ENCODE assay signal across 8 cellular contexts in the genomic region with DNA sequence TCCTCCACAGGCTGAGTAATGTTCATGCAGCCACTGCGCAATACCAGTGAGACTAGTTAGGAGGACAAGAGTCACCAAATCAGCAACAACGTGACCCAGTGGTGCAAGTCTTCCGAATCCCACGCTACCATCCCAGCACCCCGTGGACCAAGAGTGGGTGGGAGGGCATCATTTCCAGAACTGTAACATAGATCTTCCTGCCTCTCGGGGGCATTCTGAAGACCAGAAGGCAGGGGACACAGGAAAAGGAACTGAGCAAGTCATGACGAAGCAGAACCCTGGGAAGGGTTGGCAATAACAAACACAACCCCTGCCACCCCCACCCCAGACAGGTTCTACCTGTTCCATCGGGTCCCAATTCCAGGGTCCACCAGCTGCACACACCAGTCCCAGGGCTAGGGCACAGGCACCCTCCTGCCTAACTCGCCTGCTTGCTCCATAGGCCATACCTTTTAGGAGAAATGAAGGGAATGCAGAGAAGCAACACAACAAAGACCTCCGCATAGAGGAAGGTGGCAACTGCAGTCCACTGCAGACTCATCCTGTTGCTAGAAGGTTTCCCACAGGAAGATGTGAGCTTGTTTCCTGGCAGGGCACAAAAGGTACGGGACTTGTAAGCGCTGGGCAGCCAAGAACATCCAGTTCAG. TPM values are rescaled to one million over a fixed set of nuclear protein-coding genes. Genes with fewer than 3 reads are reported as not detected.
DNase-seq lines count a peak whose midpoint lies in the region; ATAC-seq and TF ChIP-seq lines count a peak whose summit lies in the region.

No MANE protein-coding gene starts in this region.

- H3K27me3 ChIP-seq in heart right ventricle (peaks cover 0 to 10% (median 0%) of the 10 kb centered on the region in 7 donors), left lung (no peaks in the 10 kb centered on the region), upper lobe of right lung (no peaks in the 10 kb centered on the region)

- H3K4me1 Mint-ChIP-seq in activated naive CD8-positive, alpha-beta T cell treated with anti-CD3 and anti-CD28 coated beads for 36 hours, result peaks cover 27% of the 10 kb centered on the region

- peak overlapping the region; percentile 87 for H3K4me3 Mint-ChIP-seq in activated naive CD8-positive, alpha-beta T cell treated with anti-CD3 and anti-CD28 coated beads for 36 hours

- H3K27ac ChIP-seq in heart right ventricle (peak overlapping the region in 9 of 10 donors; percentile 81 to 94 (median 92)), left lung (peak overlapping the region; percentile 78 to 89), upper lobe of right lung (peak overlapping the region; percentile 85)

- H3K4me1 ChIP-seq in heart right ventricle (peaks cover 0 to 46% (median 39%) of the 10 kb centered on the region in 9 donors), left lung (peaks cover 20 to 44% of the 10 kb centered on the region in 2 donors), upper lobe of right lung (peaks cover 24% of the 10 kb centered on the region)

- WGBS in heart right ventricle, 2 donors, result 45 to 46% methylated on average over 12 of the region's 12 CpGs

- H3K9me3 Mint-ChIP-seq in activated naive CD8-positive, alpha-beta T cell treated with anti-CD3 and anti-CD28 coated beads for 36 hours, result no peaks in the 10 kb centered on the region

- no peak for TF ChIP-seq CTCF in heart right ventricle (IDR thresholded peaks at IDR 0.05)
- TF ChIP-seq CTCF in left lung (IDR thresholded peaks at IDR 0.05), result no peak
- no peak for TF ChIP-seq CTCF in upper lobe of right lung (IDR thresholded peaks at IDR 0.05)

- peak overlapping the region; percentile 83 for H3K27ac Mint-ChIP-seq in activated naive CD8-positive, alpha-beta T cell treated with anti-CD3 and anti-CD28 coated beads for 36 hours

- no peaks in the 10 kb centered on the region for H3K27me3 Mint-ChIP-seq in activated naive CD8-positive, alpha-beta T cell treated with anti-CD3 and anti-CD28 coated beads for 36 hours

- H3K36me3 ChIP-seq in heart right ventricle (peaks cover 0 to 46% (median 0%) of the 10 kb centered on the region in 9 donors), left lung (peaks cover 0 to 27% of the 10 kb centered on the region in 2 donors), upper lobe of right lung (peaks cover 32% of the 10 kb centered on the region)

- H3K36me3 Mint-ChIP-seq in activated naive CD8-positive, alpha-beta T cell treated with anti-CD3 and anti-CD28 coated beads for 36 hours, result peaks cover 22% of the 10 kb centered on the region

- peak overlapping the region in 9 of 10 donors; percentile 52 to 84 (median 76) for H3K4me3 ChIP-seq in heart right ventricle
- H3K4me3 ChIP-seq in left lung, result peak overlapping the region; percentile 50 to 71
- peak overlapping the region; percentile 68 for H3K4me3 ChIP-seq in upper lobe of right lung

- DNase-seq in heart right ventricle (no peak), Right ventricle myocardium inferior (ENCODE audit: missing footprints) (no peak), left lung (peak in 1 of 2 donors; percentile 53), upper lobe of right lung (peak; percentile 71), globus pallidus (ENCODE audit: low spot score) (no peak), EL (no peak)
- no peak for DNase-seq in activated naive CD8-positive, alpha-beta T cell treated with anti-CD3 and anti-CD28 coated beads for 36 hours

- ATAC-seq in heart right ventricle (no peak), Right ventricle myocardium inferior (no peak), left lung (no peak), upper lobe of right lung (no peak), GM19023 (IDR thresholded peaks at IDR 0.05; ENCODE audit: unreplicated experiment) (no peak)

- intact Hi-C loops in heart right ventricle (cut with DNase I) (no loop called here), Right ventricle myocardium inferior (cut with DNase I) (loop anchor here (5.0 kb wide), 1 partner anchor 36 kb away; the partner anchor contains the start of gene SLC6A8), left lung (cut with DNase I) (no loop called here), upper lobe of right lung (cut with DNase I) (no loop called here)

- H3K9me3 ChIP-seq in heart right ventricle, result no peaks in the 10 kb centered on the region
- H3K9me3 ChIP-seq in left lung, result no peaks in the 10 kb centered on the region
- H3K9me3 ChIP-seq in upper lobe of right lung, result no peaks in the 10 kb centered on the region

RNA-seq across cellular contexts. Expression of gene BCAP31, which starts 1.4 kb away (rescaled TPM):
- total RNA-seq in heart right ventricle (100 to 1,000 TPM in 3 of 10 donors, 10 to 100 TPM in 7; 70.2 to 140 (median 85.4) TPM), Right ventricle myocardium inferior (98.5 TPM), left lung (100 to 1,000 TPM; 218 to 243 TPM), upper lobe of right lung (233 TPM)
- 100 to 1,000 TPM in 1 of 2 donors, 10 to 100 TPM in 1; 82.2 to 164 TPM for polyA plus RNA-seq in heart right ventricle
- total RNA-seq in activated naive CD8-positive, alpha-beta T cell treated with anti-CD3 and anti-CD28 coated beads for 36 hours, result 100 to 1,000 TPM; 103 to 109 TPM

RNA-seq across cellular contexts. Expression of gene ABCD1, which starts 1.8 kb away (rescaled TPM):
- 10 to 100 TPM; 11.0 to 24.2 (median 14.4) TPM for total RNA-seq in heart right ventricle
- polyA plus RNA-seq in heart right ventricle, result 10 to 100 TPM in 1 of 2 donors, 1 to 10 TPM in 1; 9.3 to 15.3 TPM
- total RNA-seq in Right ventricle myocardium inferior, result 16.4 TPM
- 1 to 10 TPM; 4.1 to 4.3 TPM for total RNA-seq in activated naive CD8-positive, alpha-beta T cell treated with anti-CD3 and anti-CD28 coated beads for 36 hours
- total RNA-seq in left lung, result 10 to 100 TPM; 14.2 to 18.5 TPM
- total RNA-seq in upper lobe of right lung, result 15.1 TPM

RNA-seq across cellular contexts. Expression of gene SLC6A8, which starts 35.1 kb away (rescaled TPM):
- 100 to 1,000 TPM; 150 to 238 (median 186) TPM for total RNA-seq in heart right ventricle
- 100 to 1,000 TPM; 128 to 155 TPM for polyA plus RNA-seq in heart right ventricle
- 178 TPM for total RNA-seq in Right ventricle myocardium inferior
- total RNA-seq in activated naive CD8-positive, alpha-beta T cell treated with anti-CD3 and anti-CD28 coated beads for 36 hours, result under 1 TPM; 0.68 to 0.70 TPM
- 10 to 100 TPM; 10.5 to 11.2 TPM for total RNA-seq in left lung
- total RNA-seq in upper lobe of right lung, result 8.0 TPM

RNA-seq across cellular contexts. Expression of gene PLXNB3, which starts 41.2 kb away (rescaled TPM):
- total RNA-seq in heart right ventricle (1 to 10 TPM; 2.1 to 5.8 (median 4.3) TPM), Right ventricle myocardium inferior (2.3 TPM), left lung (1 to 10 TPM; 3.0 to 3.9 TPM), upper lobe of right lung (3.3 TPM)
- polyA plus RNA-seq in heart right ventricle, result 1 to 10 TPM; 1.1 to 8.1 TPM
- 1 to 10 TPM; 2.8 to 4.2 TPM for total RNA-seq in activated naive CD8-positive, alpha-beta T cell treated with anti-CD3 and anti-CD28 coated beads for 36 hours

RNA-seq across cellular contexts. Expression of gene PNCK, which starts 49.2 kb away (rescaled TPM):
- total RNA-seq in heart right ventricle (10 to 100 TPM in 2 of 10 donors, 1 to 10 TPM in 8; 3.6 to 15.6 (median 5.9) TPM), Right ventricle myocardium inferior (11.3 TPM), left lung (1 to 10 TPM in 1 of 2 donors, not detected in 1; 1.1 TPM), upper lobe of right lung (0.72 TPM)
- polyA plus RNA-seq in heart right ventricle, result 1 to 10 TPM; 2.0 to 5.6 TPM
- 1 to 10 TPM; 1.0 to 1.2 TPM for total RNA-seq in activated naive CD8-positive, alpha-beta T cell treated with anti-CD3 and anti-CD28 coated beads for 36 hours

Comparison
In these comparisons a context has a peak if more than half of its experiments do, and no peak if none do; other contexts are left out.
1. RNA of gene SLC6A8, which starts 35.1 kb away (total RNA-seq): 150 to 238 TPM in heart right ventricle and 178 TPM in Right ventricle myocardium inferior (single experiment); 10.5 to 11.2 TPM in left lung, 8.0 TPM in upper lobe of right lung (single experiment) and 0.68 to 0.70 TPM in activated naive CD8-positive, alpha-beta T cell treated with anti-CD3 and anti-CD28 coated beads for 36 hours; every median in the first group is over 10 times any median in the second.
2. Peak in every context shown above with its lines, with median percentiles within 50 percentile points of each other: H3K27ac ChIP-seq and H3K4me3 ChIP-seq.